ENCODE assay signal across 8 cellular contexts in the genomic region with DNA sequence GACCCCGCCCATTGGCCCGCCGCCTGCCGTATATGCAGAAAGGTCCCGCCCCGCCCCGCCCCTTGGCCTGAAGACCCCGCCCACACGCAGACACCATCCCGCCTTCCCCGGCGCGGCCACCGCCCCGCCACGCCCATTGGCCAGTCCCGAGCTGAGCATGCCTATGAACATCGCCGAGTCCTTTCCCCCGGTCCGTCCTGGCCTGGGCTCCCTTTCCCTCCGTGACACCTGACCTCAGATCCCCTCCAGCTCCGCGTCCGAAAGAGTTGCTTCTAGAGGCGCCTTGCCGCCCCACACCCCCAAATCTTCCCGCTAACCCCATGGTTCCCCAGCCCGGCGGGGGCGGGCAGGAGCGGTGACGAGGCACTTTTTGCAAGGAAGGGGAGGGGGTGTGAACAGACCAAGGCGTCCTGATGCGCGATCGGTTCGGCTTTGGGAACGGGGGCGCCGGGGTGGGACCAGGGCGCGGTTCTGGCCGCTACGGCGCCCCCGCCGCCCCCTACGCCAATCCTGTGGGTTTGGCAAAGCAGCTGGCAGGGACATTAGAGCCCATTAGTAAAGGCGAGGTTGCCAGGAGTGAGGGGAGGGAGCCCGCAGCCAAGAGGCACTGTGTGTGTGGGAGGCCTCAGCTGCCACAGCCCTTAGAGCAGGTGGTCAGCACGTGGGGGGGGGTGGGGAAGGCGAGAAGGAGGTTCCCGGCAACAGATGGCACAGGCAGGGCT. TPM values are rescaled to one million over a fixed set of nuclear protein-coding genes. Genes with fewer than 3 reads are reported as not detected.
DNase-seq lines count a peak whose midpoint lies in the region; ATAC-seq and TF ChIP-seq lines count a peak whose summit lies in the region.

No MANE protein-coding gene starts in this region.

- H3K27ac ChIP-seq in 22Rv1 (peak overlapping the region; percentile 79), colonic mucosa (peak overlapping the region; percentile 69)

- no peaks in the 10 kb centered on the region for H3K36me3 ChIP-seq in colonic mucosa

- no peaks in the 10 kb centered on the region for H3K36me3 Mint-ChIP-seq in activated CD4-positive, alpha-beta T cell treated with anti-CD3 and anti-CD28 coated beads, Interleukin-2, amount 10 ng/mL, durations not matched to agents 7 days and 5 days (ENCODE audit: low read depth)

- peak overlapping the region; percentile 68 to 83 for H3K9ac ChIP-seq in colonic mucosa (ENCODE audit: low read depth in 2 of 2, low read length in 2 of 2)

- POLR2A ChIA-PET in activated CD4-positive, alpha-beta T cell treated with anti-CD3 and anti-CD28 coated beads, Interleukin-2, amount 10 ng/mL, durations not matched to agents 7 days and 5 days (lab: Charles Lee): interaction anchor here (0.6 kb wide), 1 partner anchor 26 kb away, joined by 3 read pairs; a partner anchor contains a TSS

- H3K4me1 Mint-ChIP-seq in activated CD4-positive, alpha-beta T cell treated with anti-CD3 and anti-CD28 coated beads, Interleukin-2, amount 10 ng/mL, durations not matched to agents 7 days and 5 days: peaks cover 3% of the 10 kb centered on the region

- TF ChIP-seq CTCF in 22Rv1 (IDR thresholded peaks at IDR 0.05) (no peak), colonic mucosa (IDR thresholded peaks at IDR 0.05) (no peak)

- H3K27me3 ChIP-seq in colonic mucosa: no peaks in the 10 kb centered on the region

- H3K27ac Mint-ChIP-seq in activated CD4-positive, alpha-beta T cell treated with anti-CD3 and anti-CD28 coated beads, Interleukin-2, amount 10 ng/mL, durations not matched to agents 7 days and 5 days: peak overlapping the region; percentile 94

- H3K27me3 Mint-ChIP-seq in activated CD4-positive, alpha-beta T cell treated with anti-CD3 and anti-CD28 coated beads, Interleukin-2, amount 10 ng/mL, durations not matched to agents 7 days and 5 days: no peaks in the 10 kb centered on the region

- no peaks in the 10 kb centered on the region for H3K9me3 ChIP-seq in colonic mucosa

- H3K4me3 ChIP-seq in colonic mucosa: peak overlapping the region; percentile 53

- intact Hi-C loops in colonic mucosa (cut with DNase I): no loop called here

- ATAC-seq in GM18520 (IDR thresholded peaks at IDR 0.05; ENCODE audit: unreplicated experiment) (peak; percentile 38), HG03439 (IDR thresholded peaks at IDR 0.05; ENCODE audit: unreplicated experiment) (peak; percentile 60)

- DNase-seq in NCI-H526 (lab: John Stamatoyannopoulos, UW) (peak; percentile 74 to 97), colonic mucosa (peak; percentile 97), left kidney (ENCODE audit: low read depth, low spot score) (peak; percentile 96)
- peak; percentile 90 for DNase-seq in activated CD4-positive, alpha-beta T cell treated with anti-CD3 and anti-CD28 coated beads, Interleukin-2, amount 10 ng/mL, durations not matched to agents 7 days and 5 days
- peak; percentile 89 for DNase-seq in stimulated activated CD4-positive, alpha-beta T cell treated with anti-CD3 and anti-CD28 coated beads, Interleukin-1b, Interleukin-23, amount 100 ng/mL, for 48 hours

- H3K4me1 ChIP-seq in colonic mucosa: no peaks in the 10 kb centered on the region

- peak overlapping the region; percentile 83 for H3K4me3 Mint-ChIP-seq in activated CD4-positive, alpha-beta T cell treated with anti-CD3 and anti-CD28 coated beads, Interleukin-2, amount 10 ng/mL, durations not matched to agents 7 days and 5 days

- no peaks in the 10 kb centered on the region for H3K9me3 Mint-ChIP-seq in activated CD4-positive, alpha-beta T cell treated with anti-CD3 and anti-CD28 coated beads, Interleukin-2, amount 10 ng/mL, durations not matched to agents 7 days and 5 days

- CTCF ChIA-PET in activated CD4-positive, alpha-beta T cell treated with anti-CD3 and anti-CD28 coated beads, Interleukin-2, amount 10 ng/mL, durations not matched to agents 7 days and 5 days (lab: Charles Lee): interaction anchor here (0.6 to 0.9 kb wide), 3 partner anchors 26 to 56 kb away, joined by 3 to 4 read pairs (median 3); a partner anchor contains a TSS

RNA-seq across cellular contexts. Expression of a gene that starts 0.4 kb away (rescaled TPM):
- 1 to 10 TPM; 5.7 to 7.3 TPM for total RNA-seq in activated CD4-positive, alpha-beta T cell treated with anti-CD3 and anti-CD28 coated beads, Interleukin-2, amount 10 ng/mL, durations not matched to agents 7 days and 5 days
- total RNA-seq in colonic mucosa: 10 to 100 TPM; 12.8 to 22.0 TPM

RNA-seq across cellular contexts. Expression of a gene that starts 25.8 kb away (rescaled TPM):
- total RNA-seq in activated CD4-positive, alpha-beta T cell treated with anti-CD3 and anti-CD28 coated beads, Interleukin-2, amount 10 ng/mL, durations not matched to agents 7 days and 5 days: 10 to 100 TPM; 23.4 to 33.5 TPM
- total RNA-seq in colonic mucosa: 10 to 100 TPM; 26.5 to 48.5 TPM

RNA-seq across cellular contexts. Expression of a gene that starts 26.1 kb away (rescaled TPM):
- 1 to 10 TPM; 4.8 TPM for total RNA-seq in activated CD4-positive, alpha-beta T cell treated with anti-CD3 and anti-CD28 coated beads, Interleukin-2, amount 10 ng/mL, durations not matched to agents 7 days and 5 days
- 10 to 100 TPM; 15.8 to 22.0 TPM for total RNA-seq in colonic mucosa

RNA-seq across cellular contexts. Expression of a gene that starts 59.4 kb away (rescaled TPM):
- total RNA-seq in activated CD4-positive, alpha-beta T cell treated with anti-CD3 and anti-CD28 coated beads, Interleukin-2, amount 10 ng/mL, durations not matched to agents 7 days and 5 days: 10 to 100 TPM; 17.5 to 19.8 TPM
- 10 to 100 TPM; 11.1 to 18.7 TPM for total RNA-seq in colonic mucosa

Comparison
In these comparisons a context has a peak if more than half of its experiments do, and no peak if none do; other contexts are left out.
1. Peak in every context shown above with its lines: DNase-seq, ATAC-seq, H3K4me3 ChIP-seq and H3K27ac ChIP-seq.